Comparison of ENCODE assay signal across 3 cellular contexts in genomic region chr19:18533058-18533457, GRCh38.
TF ChIP-seq lines count a peak whose summit lies in the region.

No MANE protein-coding gene starts in this region.

TF ChIP-seq in SK-N-SH, 30 proteins besides CTCF, POLR2A, EP300 and RAD21:
- no peak for TF ChIP-seq SIN3A (IDR thresholded peaks at IDR 0.05; ENCODE audit: borderline replicate concordance, low read depth, low read length)
- TF ChIP-seq NFIC (IDR thresholded peaks at IDR 0.05; ENCODE audit: borderline replicate concordance), result no peak
- TF ChIP-seq, protein P1, sequence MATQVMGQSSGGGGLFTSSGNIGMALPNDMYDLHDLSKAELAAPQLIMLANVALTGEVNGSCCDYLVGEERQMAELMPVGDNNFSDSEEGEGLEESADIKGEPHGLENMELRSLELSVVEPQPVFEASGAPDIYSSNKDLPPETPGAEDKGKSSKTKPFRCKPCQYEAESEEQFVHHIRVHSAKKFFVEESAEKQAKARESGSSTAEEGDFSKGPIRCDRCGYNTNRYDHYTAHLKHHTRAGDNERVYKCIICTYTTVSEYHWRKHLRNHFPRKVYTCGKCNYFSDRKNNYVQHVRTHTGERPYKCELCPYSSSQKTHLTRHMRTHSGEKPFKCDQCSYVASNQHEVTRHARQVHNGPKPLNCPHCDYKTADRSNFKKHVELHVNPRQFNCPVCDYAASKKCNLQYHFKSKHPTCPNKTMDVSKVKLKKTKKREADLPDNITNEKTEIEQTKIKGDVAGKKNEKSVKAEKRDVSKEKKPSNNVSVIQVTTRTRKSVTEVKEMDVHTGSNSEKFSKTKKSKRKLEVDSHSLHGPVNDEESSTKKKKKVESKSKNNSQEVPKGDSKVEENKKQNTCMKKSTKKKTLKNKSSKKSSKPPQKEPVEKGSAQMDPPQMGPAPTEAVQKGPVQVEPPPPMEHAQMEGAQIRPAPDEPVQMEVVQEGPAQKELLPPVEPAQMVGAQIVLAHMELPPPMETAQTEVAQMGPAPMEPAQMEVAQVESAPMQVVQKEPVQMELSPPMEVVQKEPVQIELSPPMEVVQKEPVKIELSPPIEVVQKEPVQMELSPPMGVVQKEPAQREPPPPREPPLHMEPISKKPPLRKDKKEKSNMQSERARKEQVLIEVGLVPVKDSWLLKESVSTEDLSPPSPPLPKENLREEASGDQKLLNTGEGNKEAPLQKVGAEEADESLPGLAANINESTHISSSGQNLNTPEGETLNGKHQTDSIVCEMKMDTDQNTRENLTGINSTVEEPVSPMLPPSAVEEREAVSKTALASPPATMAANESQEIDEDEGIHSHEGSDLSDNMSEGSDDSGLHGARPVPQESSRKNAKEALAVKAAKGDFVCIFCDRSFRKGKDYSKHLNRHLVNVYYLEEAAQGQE (IDR thresholded peaks at IDR 0.05; ENCODE audit: low read depth, low read length), result no peak
- no peak for TF ChIP-seq FOSL2 (IDR thresholded peaks at IDR 0.05; ENCODE audit: borderline replicate concordance, low read depth)
- no peak for TF ChIP-seq TEAD4 (IDR thresholded peaks at IDR 0.05; ENCODE audit: borderline replicate concordance, insufficient read depth)
- TF ChIP-seq JUND (IDR thresholded peaks at IDR 0.05), result no peak
- TF ChIP-seq MEF2A (IDR thresholded peaks at IDR 0.05; ENCODE audit: borderline replicate concordance, low read depth), result no peak

TF ChIP-seq in SK-N-SH treated with all-trans-retinoic acid at 6 μM for 48 hours, 23 proteins besides CTCF, POLR2A, EP300 and RAD21:
- TF ChIP-seq ISL1 (CRISPR knock-in tag; IDR thresholded peaks at IDR 0.05) (no peak), ARNTL (CRISPR knock-in tag; IDR thresholded peaks at IDR 0.05; ENCODE audit: borderline replicate concordance, low read depth) (no peak), SNAI2 (CRISPR knock-in tag; IDR thresholded peaks at IDR 0.05) (no peak), TOX (CRISPR knock-in tag; IDR thresholded peaks at IDR 0.05; ENCODE audit: borderline replicate concordance) (no peak), PPARA (CRISPR knock-in tag; IDR thresholded peaks at IDR 0.05; ENCODE audit: borderline replicate concordance) (no peak), BACH2 (CRISPR knock-in tag; IDR thresholded peaks at IDR 0.05; ENCODE audit: borderline replicate concordance) (no peak), CSDC2 (CRISPR knock-in tag; IDR thresholded peaks at IDR 0.05) (no peak), ESRRG (CRISPR knock-in tag; IDR thresholded peaks at IDR 0.05) (no peak), OSR1 (CRISPR knock-in tag; IDR thresholded peaks at IDR 0.05) (no peak), RARB (CRISPR knock-in tag; IDR thresholded peaks at IDR 0.05) (no peak), ZFP3 (CRISPR knock-in tag; IDR thresholded peaks at IDR 0.05) (no peak; the same call in 1 of the 2 replicates), ZC3H10 (CRISPR knock-in tag; IDR thresholded peaks at IDR 0.05) (no peak), ZNF565 (CRISPR knock-in tag; conservative IDR thresholded peaks at IDR 0.05; ENCODE audit: low read depth) (no peak)
- TF ChIP-seq, protein P2, sequence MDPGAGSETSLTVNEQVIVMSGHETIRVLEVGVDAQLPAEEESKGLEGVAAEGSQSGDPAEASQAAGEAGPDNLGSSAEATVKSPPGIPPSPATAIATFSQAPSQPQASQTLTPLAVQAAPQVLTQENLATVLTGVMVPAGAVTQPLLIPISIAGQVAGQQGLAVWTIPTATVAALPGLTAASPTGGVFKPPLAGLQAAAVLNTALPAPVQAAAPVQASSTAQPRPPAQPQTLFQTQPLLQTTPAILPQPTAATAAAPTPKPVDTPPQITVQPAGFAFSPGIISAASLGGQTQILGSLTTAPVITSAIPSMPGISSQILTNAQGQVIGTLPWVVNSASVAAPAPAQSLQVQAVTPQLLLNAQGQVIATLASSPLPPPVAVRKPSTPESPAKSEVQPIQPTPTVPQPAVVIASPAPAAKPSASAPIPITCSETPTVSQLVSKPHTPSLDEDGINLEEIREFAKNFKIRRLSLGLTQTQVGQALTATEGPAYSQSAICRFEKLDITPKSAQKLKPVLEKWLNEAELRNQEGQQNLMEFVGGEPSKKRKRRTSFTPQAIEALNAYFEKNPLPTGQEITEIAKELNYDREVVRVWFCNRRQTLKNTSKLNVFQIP (CRISPR knock-in tag; IDR thresholded peaks at IDR 0.05; ENCODE audit: borderline replicate concordance, low read depth), result no peak
- TF ChIP-seq, protein P3, sequence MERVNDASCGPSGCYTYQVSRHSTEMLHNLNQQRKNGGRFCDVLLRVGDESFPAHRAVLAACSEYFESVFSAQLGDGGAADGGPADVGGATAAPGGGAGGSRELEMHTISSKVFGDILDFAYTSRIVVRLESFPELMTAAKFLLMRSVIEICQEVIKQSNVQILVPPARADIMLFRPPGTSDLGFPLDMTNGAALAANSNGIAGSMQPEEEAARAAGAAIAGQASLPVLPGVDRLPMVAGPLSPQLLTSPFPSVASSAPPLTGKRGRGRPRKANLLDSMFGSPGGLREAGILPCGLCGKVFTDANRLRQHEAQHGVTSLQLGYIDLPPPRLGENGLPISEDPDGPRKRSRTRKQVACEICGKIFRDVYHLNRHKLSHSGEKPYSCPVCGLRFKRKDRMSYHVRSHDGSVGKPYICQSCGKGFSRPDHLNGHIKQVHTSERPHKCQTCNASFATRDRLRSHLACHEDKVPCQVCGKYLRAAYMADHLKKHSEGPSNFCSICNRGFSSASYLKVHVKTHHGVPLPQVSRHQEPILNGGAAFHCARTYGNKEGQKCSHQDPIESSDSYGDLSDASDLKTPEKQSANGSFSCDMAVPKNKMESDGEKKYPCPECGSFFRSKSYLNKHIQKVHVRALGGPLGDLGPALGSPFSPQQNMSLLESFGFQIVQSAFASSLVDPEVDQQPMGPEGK (CRISPR knock-in tag; IDR thresholded peaks at IDR 0.05; ENCODE audit: borderline replicate concordance), result no peak
- TF ChIP-seq, protein P4, sequence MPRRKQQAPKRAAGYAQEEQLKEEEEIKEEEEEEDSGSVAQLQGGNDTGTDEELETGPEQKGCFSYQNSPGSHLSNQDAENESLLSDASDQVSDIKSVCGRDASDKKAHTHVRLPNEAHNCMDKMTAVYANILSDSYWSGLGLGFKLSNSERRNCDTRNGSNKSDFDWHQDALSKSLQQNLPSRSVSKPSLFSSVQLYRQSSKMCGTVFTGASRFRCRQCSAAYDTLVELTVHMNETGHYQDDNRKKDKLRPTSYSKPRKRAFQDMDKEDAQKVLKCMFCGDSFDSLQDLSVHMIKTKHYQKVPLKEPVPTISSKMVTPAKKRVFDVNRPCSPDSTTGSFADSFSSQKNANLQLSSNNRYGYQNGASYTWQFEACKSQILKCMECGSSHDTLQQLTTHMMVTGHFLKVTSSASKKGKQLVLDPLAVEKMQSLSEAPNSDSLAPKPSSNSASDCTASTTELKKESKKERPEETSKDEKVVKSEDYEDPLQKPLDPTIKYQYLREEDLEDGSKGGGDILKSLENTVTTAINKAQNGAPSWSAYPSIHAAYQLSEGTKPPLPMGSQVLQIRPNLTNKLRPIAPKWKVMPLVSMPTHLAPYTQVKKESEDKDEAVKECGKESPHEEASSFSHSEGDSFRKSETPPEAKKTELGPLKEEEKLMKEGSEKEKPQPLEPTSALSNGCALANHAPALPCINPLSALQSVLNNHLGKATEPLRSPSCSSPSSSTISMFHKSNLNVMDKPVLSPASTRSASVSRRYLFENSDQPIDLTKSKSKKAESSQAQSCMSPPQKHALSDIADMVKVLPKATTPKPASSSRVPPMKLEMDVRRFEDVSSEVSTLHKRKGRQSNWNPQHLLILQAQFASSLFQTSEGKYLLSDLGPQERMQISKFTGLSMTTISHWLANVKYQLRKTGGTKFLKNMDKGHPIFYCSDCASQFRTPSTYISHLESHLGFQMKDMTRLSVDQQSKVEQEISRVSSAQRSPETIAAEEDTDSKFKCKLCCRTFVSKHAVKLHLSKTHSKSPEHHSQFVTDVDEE (CRISPR knock-in tag; IDR thresholded peaks at IDR 0.05), result no peak
- TF ChIP-seq, protein P5, sequence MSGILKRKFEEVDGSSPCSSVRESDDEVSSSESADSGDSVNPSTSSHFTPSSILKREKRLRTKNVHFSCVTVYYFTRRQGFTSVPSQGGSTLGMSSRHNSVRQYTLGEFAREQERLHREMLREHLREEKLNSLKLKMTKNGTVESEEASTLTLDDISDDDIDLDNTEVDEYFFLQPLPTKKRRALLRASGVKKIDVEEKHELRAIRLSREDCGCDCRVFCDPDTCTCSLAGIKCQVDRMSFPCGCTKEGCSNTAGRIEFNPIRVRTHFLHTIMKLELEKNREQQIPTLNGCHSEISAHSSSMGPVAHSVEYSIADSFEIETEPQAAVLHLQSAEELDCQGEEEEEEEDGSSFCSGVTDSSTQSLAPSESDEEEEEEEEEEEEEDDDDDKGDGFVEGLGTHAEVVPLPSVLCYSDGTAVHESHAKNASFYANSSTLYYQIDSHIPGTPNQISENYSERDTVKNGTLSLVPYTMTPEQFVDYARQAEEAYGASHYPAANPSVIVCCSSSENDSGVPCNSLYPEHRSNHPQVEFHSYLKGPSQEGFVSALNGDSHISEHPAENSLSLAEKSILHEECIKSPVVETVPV (CRISPR knock-in tag; IDR thresholded peaks at IDR 0.05), result no peak

TF ChIP-seq in H1, 55 proteins besides CTCF, POLR2A, EP300 and RAD21:
- TF ChIP-seq JUN (IDR thresholded peaks at IDR 0.05; ENCODE audit: low read depth, low read length), result no peak
- no peak for TF ChIP-seq BCL11A (IDR thresholded peaks at IDR 0.05; ENCODE audit: low read depth in 2 of 2, low read length in 2 of 2)
- TF ChIP-seq USF2 (IDR thresholded peaks at IDR 0.05; ENCODE audit: low read length), result no peak
- no peak for TF ChIP-seq CHD1 (IDR thresholded peaks at IDR 0.05; ENCODE audit: low read depth, low read length)
- TF ChIP-seq TCF12 (IDR thresholded peaks at IDR 0.05; ENCODE audit: low read depth, low read length), result no peak
- peak; percentile 68; the same call in 1 of the 2 replicates for TF ChIP-seq KDM1A (IDR thresholded peaks at IDR 0.05; ENCODE audit: borderline replicate concordance, low read length)
TF ChIP-seq in H1: peak in this region for 1.
